In genomic region chr1:193059282-193060225, GRCh38 we compare ENCODE assay signal across 1 cellular context.
TF ChIP-seq lines count a peak whose summit lies in the region.

Gene RO60, plus strand, starts transcription at chr1:193059612. Its CDS starts 9,443 bp downstream, at chr1:193069055.
Gene UCHL5, minus strand, starts transcription at chr1:193059360. Its CDS starts 100 bp downstream, at chr1:193059260.

TF ChIP-seq in GM12878, 131 proteins besides CTCF, POLR2A, EP300 and RAD21 (continued from another document and continues in another):
- peak; percentile 89 for TF ChIP-seq POU2F2 (IDR thresholded peaks at IDR 0.05; ENCODE audit: borderline replicate concordance, low read depth, low read length)
- TF ChIP-seq RBBP5 (conservative IDR thresholded peaks at IDR 0.05) = no peak
- no peak for TF ChIP-seq SKIL (IDR thresholded peaks at IDR 0.05; ENCODE audit: low read depth, poor library complexity, severe bottlenecking)
- no peak for TF ChIP-seq KDM1A (IDR thresholded peaks at IDR 0.05; ENCODE audit: borderline replicate concordance)
- TF ChIP-seq GATAD2B (conservative IDR thresholded peaks at IDR 0.05; ENCODE audit: low read depth) = 0 out of 2 replicates have a peak, but pooled peaks have one; percentile 44
- peak; percentile 71 for TF ChIP-seq IRF4 (IDR thresholded peaks at IDR 0.05; ENCODE audit: low read depth, low read length)
- TF ChIP-seq USF2 (IDR thresholded peaks at IDR 0.05; ENCODE audit: borderline replicate concordance, low read depth, low read length) = no peak
- TF ChIP-seq MLLT1 (IDR thresholded peaks at IDR 0.05) = peak; percentile 45; the same call in 1 of the 2 replicates
- peak; percentile 81 for TF ChIP-seq HCFC1 (IDR thresholded peaks at IDR 0.05; ENCODE audit: low read length)
- TF ChIP-seq PAX5 (IDR thresholded peaks at IDR 0.05; ENCODE audit: borderline replicate concordance, low read depth, low read length) = peak; percentile 64; the same call in 1 of the 2 replicates
- TF ChIP-seq PBX3 (IDR thresholded peaks at IDR 0.05; ENCODE audit: insufficient replicate concordance, low read depth, low read length) = peak; percentile 60
- no peak for TF ChIP-seq ESRRA (IDR thresholded peaks at IDR 0.05; ENCODE audit: low read length)
- TF ChIP-seq CUX1 (IDR thresholded peaks at IDR 0.05; ENCODE audit: insufficient replicate concordance, low read depth, low read length) = no peak
- TF ChIP-seq KAT2A (conservative IDR thresholded peaks at IDR 0.05; ENCODE audit: control insufficient read depth, low read depth, low read length) = no peak
- TF ChIP-seq BHLHE40 (IDR thresholded peaks at IDR 0.05; ENCODE audit: borderline replicate concordance in 1 of 2, low read depth in 2 of 2, low read length in 1 of 2) = peak; percentile 93 to 97
- peak; percentile 34; the same call in 1 of the 2 replicates for TF ChIP-seq ZBTB11 (CRISPR knock-in tag; IDR thresholded peaks at IDR 0.05)
- TF ChIP-seq TCF12 (IDR thresholded peaks at IDR 0.05; ENCODE audit: low read depth, low read length) = peak; percentile 92
- TF ChIP-seq NR2C1 (IDR thresholded peaks at IDR 0.05) = no peak; the same call in 1 of the 2 replicates
- peak; percentile 81 for TF ChIP-seq GABPA (IDR thresholded peaks at IDR 0.05; ENCODE audit: low read depth)
- peak; percentile 63 for TF ChIP-seq MEF2B (IDR thresholded peaks at IDR 0.05; ENCODE audit: partially characterized antibody, poor library complexity, severe bottlenecking)
- TF ChIP-seq SMC3 (IDR thresholded peaks at IDR 0.05; ENCODE audit: borderline replicate concordance, low read length) = no peak
- TF ChIP-seq BCL3 (IDR thresholded peaks at IDR 0.05; ENCODE audit: borderline replicate concordance, insufficient read depth, low read depth, low read length, poor library complexity, severe bottlenecking) = no peak
- TF ChIP-seq YBX1 (IDR thresholded peaks at IDR 0.05) = no peak
- no peak for TF ChIP-seq SUZ12 (IDR thresholded peaks at IDR 0.05; ENCODE audit: unreplicated experiment)
- peak; percentile 82 for TF ChIP-seq TAF1 (IDR thresholded peaks at IDR 0.05; ENCODE audit: borderline replicate concordance, low read depth, low read length)
- TF ChIP-seq LARP7 (IDR thresholded peaks at IDR 0.05) = peak; percentile 66; the same call in 1 of the 2 replicates
- no peak for TF ChIP-seq ZZZ3 (IDR thresholded peaks at IDR 0.05; ENCODE audit: control insufficient read depth, insufficient read length, low read depth)
- TF ChIP-seq BRCA1 (IDR thresholded peaks at IDR 0.05; ENCODE audit: low read depth, low read length) = no peak; the same call in 1 of the 2 replicates
- no peak for TF ChIP-seq SREBF2 (IDR thresholded peaks at IDR 0.05; ENCODE audit: low read length)
- no peak; the same call in 1 of the 2 replicates for TF ChIP-seq CBX5 (IDR thresholded peaks at IDR 0.05; ENCODE audit: low read depth)
- TF ChIP-seq E2F8 (IDR thresholded peaks at IDR 0.05; ENCODE audit: low read depth, partially characterized antibody) = peak; percentile 92
- no peak for TF ChIP-seq CEBPZ (IDR thresholded peaks at IDR 0.05; ENCODE audit: low read depth, low read length)
- TF ChIP-seq JUNB (IDR thresholded peaks at IDR 0.05) = no peak
- peak; percentile 69; the same call in 1 of the 2 replicates for TF ChIP-seq ZBED1 (IDR thresholded peaks at IDR 0.05; ENCODE audit: borderline replicate concordance)
